ENCODE assay signal across 24 cellular contexts in genomic region chr10:55400075-55400474, GRCh38.
DNase-seq lines count a peak whose midpoint lies in the region; ATAC-seq, FAIRE-seq and TF ChIP-seq lines count a peak whose summit lies in the region.
"Had no signal": no experiment of that assay in that cellular context is flagged by ENCODE, and none has a peak within 500 bp of the region (broad histone marks: within the 10 kb centered on the region; RNA-seq: fewer than 3 reads in every experiment).

No MANE protein-coding gene starts in this region.

- POLR2A ChIA-PET in H1 (lab: Charles Lee; ENCODE audit: partially characterized antibody): no interaction called here

- H3K27ac Mint-ChIP-seq in activated T-cell treated with anti-CD3 and anti-CD28 coated beads, Interleukin-2, amount 50 U/mL, for 72 hours: no peak overlapping the region
- H3K27ac Mint-ChIP-seq: activated CD8-positive, alpha-beta T cell treated with anti-CD3 and anti-CD28 coated beads, Interleukin-2, amount 10 ng/mL, durations not matched to agents 7 days and 5 days; activated naive CD4-positive, alpha-beta T cell treated with anti-CD3 and anti-CD28 coated beads for 36 hours had no signal

- no peak for FAIRE-seq in H1 (lab: Jason Lieb, UNC)
- FAIRE-seq: A204.1, GM18507, RCC 7860 had no signal

- H4K8ac ChIP-seq in H1 (ENCODE audit: extremely low read depth, insufficient read depth, low read length) (no peak overlapping the region), mesenchymal stem cell (ENCODE audit: low read length) (no peak overlapping the region)

- TF ChIP-seq CTCF in H1 (IDR thresholded peaks at IDR 0.05; ENCODE audit: control extremely low read depth in 1 of 3, insufficient read depth in 1 of 3, low read depth in 1 of 3, low read length in 3 of 3): no peak

- no peak overlapping the region for H4K5ac ChIP-seq in H1 (ENCODE audit: insufficient read length, low read depth, low read length)

- H3K14ac ChIP-seq in H1 (ENCODE audit: insufficient read length) (no peak overlapping the region), mesenchymal stem cell (ENCODE audit: low read length in 2 of 2) (no peak overlapping the region)

- H3K36me3 Mint-ChIP-seq in activated T-cell treated with anti-CD3 and anti-CD28 coated beads, Interleukin-2, amount 50 U/mL, for 72 hours (ENCODE audit: insufficient read depth in 2 of 2): no peaks in the 10 kb centered on the region

- H3K9ac ChIP-seq in H1 (replicated peaks in 1 of 4; ENCODE audit: extremely low read depth in 1 of 4, low read depth in 3 of 4, low read length in 3 of 4) (no peak overlapping the region), mesenchymal stem cell (ENCODE audit: low read length) (no peak overlapping the region)
- H3K9ac ChIP-seq: BLaER1 had no signal

- H3K9me3 ChIP-seq in MG63: no peaks in the 10 kb centered on the region
- H3K9me3 ChIP-seq in H1 (ENCODE audit: insufficient read depth in 2 of 2, low read depth in 1 of 2, low read length in 1 of 2): no peaks in the 10 kb centered on the region
- H3K9me3 ChIP-seq in mesenchymal stem cell (ENCODE audit: control insufficient read depth, low read length): no peaks in the 10 kb centered on the region
- H3K9me3 ChIP-seq: BLaER1, left ventricle myocardium inferior, mucosa of descending colon had no signal

- WGBS in H1 (ENCODE audit: extremely low coverage in 1 of 2, insufficient coverage in 1 of 2, insufficient read length in 1 of 2, insufficient replicate concordance in 2 of 2, low coverage in 1 of 2, low lambda C conversion rate in 2 of 2, missing lambda C conversion rate in 1 of 2), 2 experiments: 91% methylated on average over 1 of the region's 1 CpG; no CpG with 5 or more reads in 1 of the 2 experiments
- no CpG with 5 or more reads among the region's 1 CpG for WGBS in mesenchymal stem cell

- DNase-seq in AG08395 (ENCODE audit: low spot score) (peak; percentile 7), MG63 (peak; percentile 19), H1 (ENCODE audit: low read depth in 1 of 2, low spot score in 2 of 2) (no peak), mesenchymal stem cell (peak; percentile 66), NCI-H82 treated with DMSO at 0.1 percent for 48 hours (lab: John Stamatoyannopoulos, UW; ENCODE audit: unreplicated experiment) (no peak), DMS 273 (lab: John Stamatoyannopoulos, UW; ENCODE audit: unreplicated experiment) (no peak)
- no peak for DNase-seq in activated T-cell treated with anti-CD3 and anti-CD28 coated beads, Interleukin-2, amount 50 U/mL, for 72 hours
- DNase-seq: activated CD8-positive, alpha-beta T cell treated with anti-CD3 and anti-CD28 coated beads, Interleukin-2, amount 10 ng/mL, durations not matched to agents 7 days and 5 days; activated naive CD4-positive, alpha-beta T cell treated with anti-CD3 and anti-CD28 coated beads for 36 hours; activated T-cell treated with anti-CD3 and anti-CD28 coated beads, Interleukin-2, amount 50 U/mL, for 4 hours; left ventricle myocardium inferior; mucosa of descending colon; NCI-H1930; NCI-H345; NK-92 treated with Interleukin-12 subunit alpha and Interleukin-12 subunit beta, amount 100 ng/mL, for 24 hours had no signal

- H3K27me3 Mint-ChIP-seq in activated T-cell treated with anti-CD3 and anti-CD28 coated beads, Interleukin-2, amount 50 U/mL, for 72 hours (ENCODE audit: low read depth): no peaks in the 10 kb centered on the region
- H3K27me3 Mint-ChIP-seq: central memory CD8-positive, alpha-beta T cell had no signal

- no peak overlapping the region for H2BK20ac ChIP-seq in H1 (ENCODE audit: low read length)

- H2BK12ac ChIP-seq in H1 (ENCODE audit: low read depth, low read length) (no peak overlapping the region), mesenchymal stem cell (ENCODE audit: low read length in 2 of 2) (no peak overlapping the region)

- H3K18ac ChIP-seq in H1 (ENCODE audit: extremely low read depth, low read length): no peak overlapping the region
- no peak overlapping the region for H3K18ac ChIP-seq in mesenchymal stem cell (ENCODE audit: low read depth in 1 of 2, low read length in 2 of 2)

- H4K91ac ChIP-seq in H1 (replicated peaks; ENCODE audit: insufficient read length, low read length): no peak overlapping the region
- H4K91ac ChIP-seq in mesenchymal stem cell (ENCODE audit: low read length): no peak overlapping the region

- H3K56ac ChIP-seq in H1 (replicated peaks; ENCODE audit: insufficient read length, low read depth, low read length): no peak overlapping the region

- H2BK5ac ChIP-seq in H1 (ENCODE audit: low read depth, low read length) (no peak overlapping the region), mesenchymal stem cell (ENCODE audit: low read depth, low read length, poor library complexity, severe bottlenecking) (no peak overlapping the region)

- H3K27ac ChIP-seq in H1 (ENCODE audit: low read depth, low read length) (no peak overlapping the region), mesenchymal stem cell (ENCODE audit: low read length, poor library complexity, severe bottlenecking) (no peak overlapping the region)
- H3K27ac ChIP-seq: BLaER1, epithelial cell of prostate, left ventricle myocardium inferior, SK-N-MC had no signal

- 0 out of 4 replicates have a peak overlapping the region, but pooled peaks of 1 of the 2 experiments have one; percentile 13 for H3K4me2 ChIP-seq in H1 (ENCODE audit: insufficient read depth in 1 of 2, low read depth in 2 of 2, low read length in 2 of 2)
- H3K4me2 ChIP-seq in mesenchymal stem cell (ENCODE audit: low read length, poor library complexity, severe bottlenecking): no peak overlapping the region
- H3K4me2 ChIP-seq: BLaER1 had no signal

- peaks cover 0 to 2% of the 10 kb centered on the region in 2 donors for H3K9me3 Mint-ChIP-seq in activated T-cell treated with anti-CD3 and anti-CD28 coated beads, Interleukin-2, amount 50 U/mL, for 72 hours
- H3K9me3 Mint-ChIP-seq: activated T-cell treated with anti-CD3 and anti-CD28 coated beads, Interleukin-2, amount 50 U/mL, for 4 hours had no signal

- no peaks in the 10 kb centered on the region for H3K27me3 ChIP-seq in MG63
- no peaks in the 10 kb centered on the region for H3K27me3 ChIP-seq in H1 (replicated peaks in 1 of 4; ENCODE audit: control insufficient read depth in 3 of 4, extremely low read depth in 1 of 4, insufficient read depth in 3 of 4, low read length in 3 of 4)
- H3K27me3 ChIP-seq in mesenchymal stem cell (ENCODE audit: control insufficient read depth in 1 of 2, insufficient read depth in 1 of 2, low read length in 2 of 2): no peaks in the 10 kb centered on the region
- H3K27me3 ChIP-seq: BLaER1 had no signal

- CTCF ChIA-PET in H1 (lab: Charles Lee; ENCODE audit: partially characterized antibody): interaction anchor here (0.5 to 1.1 kb wide), 2 partner anchors 228 to 364 kb away, joined by 3 read pairs; no protein-coding TSS in a partner anchor

- H2AFZ ChIP-seq in H1 (ENCODE audit: low read length) (peak overlapping the region; percentile 46; the same call in 1 of the 2 replicates), mesenchymal stem cell (ENCODE audit: low read depth, low read length) (no peak overlapping the region)

- H3K36me3 ChIP-seq in MG63: no peaks in the 10 kb centered on the region
- no peaks in the 10 kb centered on the region for H3K36me3 ChIP-seq in H1 (ENCODE audit: control insufficient read depth in 2 of 4, insufficient read depth in 4 of 4, low read length in 3 of 4)
- H3K36me3 ChIP-seq in mesenchymal stem cell (ENCODE audit: control insufficient read depth in 1 of 2, insufficient read depth in 2 of 2, low read depth in 1 of 2, low read length in 2 of 2): no peaks in the 10 kb centered on the region
- H3K36me3 ChIP-seq: BLaER1, left ventricle myocardium inferior had no signal

- no peak overlapping the region for H3K23ac ChIP-seq in H1 (ENCODE audit: insufficient read length)
- no peak overlapping the region for H3K23ac ChIP-seq in mesenchymal stem cell (ENCODE audit: low read length in 2 of 2)

- no peak overlapping the region for H3K4me3 Mint-ChIP-seq in activated T-cell treated with anti-CD3 and anti-CD28 coated beads, Interleukin-2, amount 50 U/mL, for 72 hours
- H3K4me3 Mint-ChIP-seq: activated CD8-positive, alpha-beta T cell treated with anti-CD3 and anti-CD28 coated beads, Interleukin-2, amount 10 ng/mL, durations not matched to agents 7 days and 5 days; activated naive CD4-positive, alpha-beta T cell treated with anti-CD3 and anti-CD28 coated beads for 36 hours; activated T-cell treated with anti-CD3 and anti-CD28 coated beads, Interleukin-2, amount 50 U/mL, for 4 hours; central memory CD8-positive, alpha-beta T cell had no signal

- ATAC-seq in GM21825 (IDR thresholded peaks at IDR 0.05; ENCODE audit: unreplicated experiment): no peak
- ATAC-seq in activated T-cell treated with anti-CD3 and anti-CD28 coated beads, Interleukin-2, amount 50 U/mL, for 72 hours (replicated peaks in 1 of 2): no peak
- ATAC-seq: activated CD4-positive, CD25-positive, alpha-beta regulatory T cell treated with anti-CD3 and anti-CD28 coated beads, Interleukin-2, amount 50 U/mL, for 24 hours; activated CD8-positive, alpha-beta T cell treated with anti-CD3 and anti-CD28 coated beads, Interleukin-2, amount 10 ng/mL, durations not matched to agents 7 days and 5 days; activated T-cell treated with anti-CD3 and anti-CD28 coated beads, Interleukin-2, amount 50 U/mL, for 4 hours; mucosa of descending colon had no signal

- no peak for TF ChIP-seq EP300 in H1 (IDR thresholded peaks at IDR 0.05; ENCODE audit: borderline replicate concordance in 1 of 2, low read depth in 2 of 2, low read length in 2 of 2)

- no peak for TF ChIP-seq RAD21 in H1 (IDR thresholded peaks at IDR 0.05 in 1 of 2, conservative IDR thresholded peaks at IDR 0.05 in 1 of 2; ENCODE audit: low read depth in 2 of 2, low read length in 2 of 2)

- H3K23me2 ChIP-seq in H1 (ENCODE audit: low read depth, low read length): no peaks in the 10 kb centered on the region

- H3K4me1 ChIP-seq in H1 (replicated peaks in 1 of 4; ENCODE audit: control insufficient read depth in 3 of 4, insufficient read depth in 4 of 4, low read length in 3 of 4) (peaks cover 0 to 6% (median 0%) of the 10 kb centered on the region in 4 experiments; a peak in 1 of 7 replicates), mesenchymal stem cell (ENCODE audit: control insufficient read depth, insufficient read depth, low read depth, low read length) (no peaks in the 10 kb centered on the region)
- H3K4me1 ChIP-seq: BLaER1, left ventricle myocardium inferior had no signal

- H2BK15ac ChIP-seq in H1 (ENCODE audit: low read length) (no peak overlapping the region), mesenchymal stem cell (ENCODE audit: low read depth, poor library complexity, severe bottlenecking) (no peak overlapping the region)

- no peak for TF ChIP-seq POLR2A in H1 (IDR thresholded peaks at IDR 0.05; ENCODE audit: control extremely low read depth in 1 of 2, low read depth in 2 of 2, low read length in 2 of 2)

- H3K4ac ChIP-seq in H1 (replicated peaks; ENCODE audit: insufficient read length, low read depth, low read length) (no peak overlapping the region), mesenchymal stem cell (ENCODE audit: low read depth in 1 of 2, low read length in 2 of 2) (no peak overlapping the region)

- H3K79me1 ChIP-seq in H1 (ENCODE audit: low read depth, low read length) (no peaks in the 10 kb centered on the region), mesenchymal stem cell (replicated peaks; ENCODE audit: low read length, poor library complexity, severe bottlenecking) (no peaks in the 10 kb centered on the region)

- H2BK120ac ChIP-seq in H1 (replicated peaks; ENCODE audit: low read depth, low read length): no peak overlapping the region
- H2BK120ac ChIP-seq in mesenchymal stem cell (ENCODE audit: low read depth, low read length): no peak overlapping the region

- H3K4me3 ChIP-seq in MG63 (no peak overlapping the region), H1 (ENCODE audit: extremely low read depth in 1 of 4, insufficient read depth in 2 of 4, low read depth in 3 of 4, low read length in 4 of 4) (no peak overlapping the region), mesenchymal stem cell (ENCODE audit: insufficient read depth in 1 of 2, low read depth in 1 of 2, low read length in 2 of 2) (no peak overlapping the region)
- H3K4me3 ChIP-seq: BLaER1, left ventricle myocardium inferior, mucosa of descending colon, SK-N-MC had no signal

- H2AK5ac ChIP-seq in H1 (ENCODE audit: low read depth, low read length) (no peak overlapping the region), mesenchymal stem cell (ENCODE audit: low read length, severe bottlenecking) (no peak overlapping the region)

- no peaks in the 10 kb centered on the region for H3K79me2 ChIP-seq in H1 (ENCODE audit: control insufficient read depth in 1 of 2, insufficient read depth in 2 of 2, low read length in 2 of 2)

- H4K20me1 ChIP-seq in H1 (replicated peaks in 1 of 2; ENCODE audit: control insufficient read depth in 1 of 2, insufficient read depth in 2 of 2, low read length in 2 of 2): no peaks in the 10 kb centered on the region
- H4K20me1 ChIP-seq: BLaER1 had no signal

- H3K4me1 Mint-ChIP-seq in activated T-cell treated with anti-CD3 and anti-CD28 coated beads, Interleukin-2, amount 50 U/mL, for 72 hours (ENCODE audit: low read depth): no peaks in the 10 kb centered on the region
- H3K4me1 Mint-ChIP-seq: central memory CD8-positive, alpha-beta T cell had no signal

Comparison
In these comparisons a context has a peak if more than half of its experiments do, and no peak if none do; other contexts are left out.
1. DNase-seq: peak in AG08395 (single experiment), MG63 (single experiment) and mesenchymal stem cell (single experiment); none in H1 (0 of 2), NCI-H82 treated with DMSO at 0.1 percent for 48 hours (single experiment), DMS 273 (single experiment) and activated T-cell treated with anti-CD3 and anti-CD28 coated beads, Interleukin-2, amount 50 U/mL, for 72 hours (0 of 2).